In the genomic region with DNA sequence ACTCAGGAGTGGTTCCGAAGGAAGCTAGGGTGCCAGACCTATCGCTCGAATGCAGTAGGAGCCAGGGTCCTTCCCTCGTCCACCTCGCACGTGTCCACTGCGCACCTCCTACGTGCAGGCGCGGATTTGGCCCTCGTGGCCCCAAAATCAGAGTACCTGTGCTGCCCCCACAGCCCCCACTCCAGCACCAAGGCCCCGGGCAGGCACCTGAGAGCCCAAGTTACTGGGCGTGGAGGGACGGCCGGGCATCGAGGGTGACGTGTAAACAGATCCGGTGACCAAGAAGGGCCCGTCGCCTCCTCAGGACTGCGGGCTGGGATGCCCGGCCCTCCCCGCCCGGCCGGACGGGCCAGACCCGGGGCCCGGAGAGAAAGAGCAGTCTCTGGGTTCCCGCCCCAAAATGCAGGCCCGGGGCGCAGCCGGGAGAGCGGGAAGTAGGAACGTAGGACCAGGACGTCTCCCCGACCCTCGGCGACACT, we compare ENCODE assay signal across 8 cellular contexts. TPM values are rescaled to one million over a fixed set of nuclear protein-coding genes. Genes with fewer than 3 reads are reported as not detected.
DNase-seq lines count a peak whose midpoint lies in the region; ATAC-seq, FAIRE-seq and TF ChIP-seq lines count a peak whose summit lies in the region.

No MANE protein-coding gene starts in this region.

- H3K4me2 ChIP-seq in GM23248 (ENCODE audit: unreplicated experiment) (peak overlapping the region; percentile 78), SU-DHL-6 (ENCODE audit: low read depth, low read length, poor library complexity, severe bottlenecking) (peak overlapping the region; percentile 92)

- TF ChIP-seq CTCF in SU-DHL-6 (IDR thresholded peaks at IDR 0.05; ENCODE audit: insufficient read depth, low read length, poor library complexity, severe bottlenecking) (no peak), fibroblast of pulmonary artery (IDR thresholded peaks at IDR 0.05; ENCODE audit: low read length, missing control alignments) (no peak), pancreas (IDR thresholded peaks at IDR 0.05) (no peak)

- H3K27me3 ChIP-seq in GM23248 (replicated peaks; ENCODE audit: insufficient read depth) (no peaks in the 10 kb centered on the region), SU-DHL-6 (ENCODE audit: low read length) (no peaks in the 10 kb centered on the region), pancreas (no peaks in the 10 kb centered on the region)

- 4 to 6% methylated on average over 21 to 36 of the region's 38 CpGs for WGBS in GM23248 (ENCODE audit: low coverage in 1 of 2, low lambda C conversion rate in 2 of 2, missing lambda C conversion rate in 2 of 2), 2 experiments
- 1% methylated on average over 26 to 38 of the region's 38 CpGs for WGBS in pancreas, 2 donors

- in situ Hi-C loops in GM23248 (cut with MboI): no loop called here

- intact Hi-C loops in pancreas (cut with DNase I): loop anchor here in 2 of 3 donors (5.0 to 10.0 kb wide), 2 partner anchors 109 to 112 kb away; partner anchors contain the start of gene UBTF (in 1 of the 2)

- FAIRE-seq in pancreas (lab: Jason Lieb, UNC): no peak

- H3K9me2 ChIP-seq in GM23248 (ENCODE audit: insufficient read depth) (no peaks in the 10 kb centered on the region), SU-DHL-6 (replicated peaks; ENCODE audit: insufficient read depth, low read length) (no peaks in the 10 kb centered on the region)

- peaks cover 15% of the 10 kb centered on the region for H3K79me2 ChIP-seq in GM23248 (ENCODE audit: insufficient read depth)
- H3K79me2 ChIP-seq in SU-DHL-6 (ENCODE audit: insufficient read depth, low read length): peaks cover 9% of the 10 kb centered on the region

- H3F3A ChIP-seq in GM23248 (ENCODE audit: insufficient read depth) (peaks cover 16% of the 10 kb centered on the region), SU-DHL-6 (ENCODE audit: insufficient read depth) (peaks cover 23% of the 10 kb centered on the region)

- H3K9me3 ChIP-seq in GM23248 (ENCODE audit: low read depth) (no peaks in the 10 kb centered on the region), SU-DHL-6 (ENCODE audit: insufficient read depth, low read length) (no peaks in the 10 kb centered on the region), pancreas (no peaks in the 10 kb centered on the region)

- H3K4me1 ChIP-seq in GM23248 (ENCODE audit: insufficient read depth) (peaks cover 7% of the 10 kb centered on the region; the same call in 1 of the 2 replicates), pancreas (peaks cover 0 to 8% (median 6%) of the 10 kb centered on the region in 3 donors)

- H2AFZ ChIP-seq in GM23248 (peak overlapping the region; percentile 56), SU-DHL-6 (ENCODE audit: low read depth, low read length, severe bottlenecking) (no peak overlapping the region)

- peak in 2 of 4 donors; percentile 5 to 17 for ATAC-seq in pancreas
- no peak for ATAC-seq in GM18519 (IDR thresholded peaks at IDR 0.05; ENCODE audit: low FRiP score, unreplicated experiment)

- peak overlapping the region; percentile 88 for H3K9ac ChIP-seq in GM23248
- H3K9ac ChIP-seq in SU-DHL-6 (ENCODE audit: low read length): peak overlapping the region; percentile 76

- peak overlapping the region; percentile 78 for H3K4me3 ChIP-seq in GM23248
- peak overlapping the region; percentile 71 for H3K4me3 ChIP-seq in SU-DHL-6 (ENCODE audit: insufficient read depth, low read length, poor library complexity, severe bottlenecking)
- peak overlapping the region; percentile 80 for H3K4me3 ChIP-seq in fibroblast of pulmonary artery (replicated peaks; ENCODE audit: low read depth, low read length)
- H3K4me3 ChIP-seq in pancreas: peak overlapping the region; percentile 76 to 100 (median 89)

- DNase-seq in AG20443 (ENCODE audit: low spot score) (peak; percentile 43), GM23248 (peak; percentile 61), fibroblast of pulmonary artery (ENCODE audit: low read depth) (no peak), pancreas (peak in 1 of 6 donors; percentile 69), NCI-H446 treated with DMSO at 0.1 percent for 48 hours (lab: John Stamatoyannopoulos, UW) (no peak), NCI-H128 (lab: John Stamatoyannopoulos, UW; ENCODE audit: unreplicated experiment) (no peak)

- H4K20me1 ChIP-seq in GM23248 (ENCODE audit: insufficient read depth) (no peaks in the 10 kb centered on the region), SU-DHL-6 (ENCODE audit: low read depth, low read length) (no peaks in the 10 kb centered on the region)

- no peaks in the 10 kb centered on the region for H3K36me3 ChIP-seq in GM23248 (ENCODE audit: low read depth)
- no peaks in the 10 kb centered on the region for H3K36me3 ChIP-seq in SU-DHL-6 (ENCODE audit: low read length)
- H3K36me3 ChIP-seq in pancreas: peaks cover 2 to 24% (median 18%) of the 10 kb centered on the region in 3 donors

- H3K27ac ChIP-seq in GM23248 (peak overlapping the region; percentile 38; the same call in 1 of the 2 replicates), SU-DHL-6 (ENCODE audit: low read depth, low read length) (peak overlapping the region; percentile 17; the same call in 1 of the 2 replicates), pancreas (peak overlapping the region; percentile 84 to 96 (median 88))

RNA-seq across cellular contexts. Expression of gene SLC25A39, which starts 0.5 kb away (rescaled TPM):
- 96.1 and 118 TPM in 2 replicates for total RNA-seq in GM23248 (2014; rRNA removed; shearing (Covaris generic))
- polyA plus RNA-seq in GM23248 (2016; fragmentation: Nextera tagmentation; extraction: Ambion mirVana): 117 TPM in 2 replicates
- 10 to 100 TPM; 50.7 to 72.7 (median 62.2) TPM for total RNA-seq in pancreas
- 100 to 1,000 TPM; 119 to 155 TPM for polyA plus RNA-seq in pancreas

RNA-seq across cellular contexts. Expression of gene RUNDC3A, which starts 15.7 kb away (rescaled TPM):
- 0.11 TPM in 1 of 2 replicates, not detected in the other for total RNA-seq in GM23248 (2014; rRNA removed; shearing (Covaris generic))
- 0.24 TPM in 1 of 2 replicates, not detected in the other for polyA plus RNA-seq in GM23248 (2016; fragmentation: Nextera tagmentation; extraction: Ambion mirVana)
- total RNA-seq in pancreas: 1 to 10 TPM in 5 of 6 donors, under 1 TPM in 1; 0.56 to 5.0 (median 2.9) TPM
- polyA plus RNA-seq in pancreas: 10 to 100 TPM; 24.0 to 59.4 TPM

RNA-seq across cellular contexts. Expression of gene GRN, which starts 21.0 kb away (rescaled TPM):
- total RNA-seq in GM23248 (2014; rRNA removed; shearing (Covaris generic)): 326 and 410 TPM in 2 replicates
- polyA plus RNA-seq in GM23248 (2016; fragmentation: Nextera tagmentation; extraction: Ambion mirVana) (440 and 446 TPM in 2 replicates), pancreas (100 to 1,000 TPM in 1 of 2 donors, 10 to 100 TPM in 1; 55.7 to 100 TPM)
- total RNA-seq in pancreas: 100 to 1,000 TPM in 2 of 6 donors, 10 to 100 TPM in 4; 48.0 to 229 (median 69.6) TPM

RNA-seq across cellular contexts. Expression of gene FAM171A2, which starts 39.5 kb away (rescaled TPM):
- 4.6 and 4.8 TPM in 2 replicates for total RNA-seq in GM23248 (2014; rRNA removed; shearing (Covaris generic))
- polyA plus RNA-seq in GM23248 (2016; fragmentation: Nextera tagmentation; extraction: Ambion mirVana) (0.25 and 0.46 TPM in 2 replicates), pancreas (1 to 10 TPM in 1 of 2 donors, under 1 TPM in 1; 0.87 to 1.3 TPM)
- under 1 TPM; 0.24 to 0.97 (median 0.44) TPM for total RNA-seq in pancreas

RNA-seq across cellular contexts. Expression of gene SLC4A1, which starts 56.2 kb away (rescaled TPM):
- not detected in 2 replicates for total RNA-seq in GM23248 (2014; rRNA removed; shearing (Covaris generic))
- polyA plus RNA-seq in GM23248 (2016; fragmentation: Nextera tagmentation; extraction: Ambion mirVana) (not detected in 2 replicates), pancreas (not detected)
- total RNA-seq in pancreas: under 1 TPM in 2 of 6 donors, not detected in 4; 0.24 to 0.37 TPM

Comparison
In these comparisons a context has a peak if more than half of its experiments do, and no peak if none do; other contexts are left out.
1. DNase-seq: peak in AG20443 (single experiment) and GM23248 (single experiment); none in fibroblast of pulmonary artery (single experiment), NCI-H446 treated with DMSO at 0.1 percent for 48 hours (single experiment) and NCI-H128 (single experiment).
2. H3K27ac ChIP-seq: peak in every context shown above with its lines; median percentile 88 in pancreas; 38 in GM23248; 17 in SU-DHL-6.
3. Peak in every context shown above with its lines, with median percentiles within 50 percentile points of each other: H3K4me3 ChIP-seq.